ENCODE assay signal across 26 cellular contexts in genomic region chr2:163157411-163157810, GRCh38.
DNase-seq lines count a peak whose midpoint lies in the region; ATAC-seq and TF ChIP-seq lines count a peak whose summit lies in the region.
"Had no signal": no experiment of that assay in that cellular context is flagged by ENCODE, and none has a peak within 500 bp of the region (broad histone marks: within the 10 kb centered on the region; RNA-seq: fewer than 3 reads in every experiment).

No MANE protein-coding gene starts in this region.

- no peaks in the 10 kb centered on the region for H3K9me3 Mint-ChIP-seq in activated naive CD4-positive, alpha-beta T cell treated with anti-CD3 and anti-CD28 coated beads for 36 hours
- H3K9me3 Mint-ChIP-seq: stimulated activated naive CD8-positive, alpha-beta T cell treated with anti-CD3 and anti-CD28 coated beads, Interleukin-15, Interleukin-2, amounts not matched to agents 100 ng/mL and 50 ng/mL, for 24 hours; T-helper 2 cell treated with Interferon-gamma antibody and Interleukin-4, amounts not matched to agents 5 μg/mL and 100 μg/mL, for 36 hours; WTC11 had no signal

- H2AFZ ChIP-seq in mammary epithelial cell (ENCODE audit: low read depth, low read length): peak overlapping the region; percentile 42

- in situ Hi-C loops in mammary epithelial cell (cut with MboI; ENCODE audit: low sequenced_read_pairs in 2 of 2): loop anchor here (25.0 kb wide), 2 partner anchors 1305 to 1330 kb away; no protein-coding TSS in a partner anchor

- H3K36me3 ChIP-seq in mammary epithelial cell (ENCODE audit: insufficient read depth, low read length) (no peaks in the 10 kb centered on the region), thyroid gland (no peaks in the 10 kb centered on the region)
- H3K36me3 ChIP-seq: gastroesophageal sphincter, neutrophil, Peyer's patch, tibial artery had no signal

- ATAC-seq in GM18511 (IDR thresholded peaks at IDR 0.05; ENCODE audit: unreplicated experiment): no peak
- ATAC-seq: gastroesophageal sphincter, WTC11 had no signal

- H3K27me3 ChIP-seq in mammary epithelial cell (ENCODE audit: insufficient read depth, low read length) (no peaks in the 10 kb centered on the region), thyroid gland (no peaks in the 10 kb centered on the region)
- H3K27me3 ChIP-seq: gastroesophageal sphincter, neutrophil, Peyer's patch, tibial artery had no signal

- no peak overlapping the region for H3K4me3 ChIP-seq in mammary epithelial cell (replicated peaks in 1 of 3; ENCODE audit: insufficient read depth in 1 of 3, low read depth in 2 of 3, low read length in 3 of 3)
- no peak overlapping the region for H3K4me3 ChIP-seq in thyroid gland (replicated peaks in 1 of 3)
- H3K4me3 ChIP-seq: gastroesophageal sphincter, Peyer's patch, SK-N-MC, tibial artery had no signal

- H3K4me1 Mint-ChIP-seq in activated naive CD4-positive, alpha-beta T cell treated with anti-CD3 and anti-CD28 coated beads for 36 hours (ENCODE audit: low read depth): no peaks in the 10 kb centered on the region
- H3K4me1 Mint-ChIP-seq: B cell; central memory CD8-positive, alpha-beta T cell; WTC11 had no signal

- dilution Hi-C loops in mammary epithelial cell (cut with HindIII; ENCODE audit: low sequenced_read_pairs): no loop called here

- 75% methylated on average over 2 of the region's 2 CpGs for WGBS in mammary epithelial cell (ENCODE audit: low coverage, missing lambda C conversion rate)
- whole genome bisulfite sequencing in thyroid gland, 2 donors: 94 to 96% methylated on average over 2 of the region's 2 CpGs

- H3K4me3 Mint-ChIP-seq in activated naive CD4-positive, alpha-beta T cell treated with anti-CD3 and anti-CD28 coated beads for 36 hours: no peak overlapping the region
- H3K4me3 Mint-ChIP-seq: B cell; central memory CD8-positive, alpha-beta T cell; stimulated activated naive CD8-positive, alpha-beta T cell treated with anti-CD3 and anti-CD28 coated beads, Interleukin-15, Interleukin-2, amounts not matched to agents 100 ng/mL and 50 ng/mL, for 24 hours; T-helper 2 cell treated with Interferon-gamma antibody and Interleukin-4, amounts not matched to agents 5 μg/mL and 100 μg/mL, for 36 hours; WTC11 had no signal

- CTCF ChIA-PET in mammary epithelial cell (lab: Charles Lee; ENCODE audit: low non-redundant PET): interaction anchor here (0.5 kb wide), 1 partner anchor 19 kb away, joined by 3 read pairs; no protein-coding TSS in a partner anchor
- CTCF ChIA-PET in activated naive CD4-positive, alpha-beta T cell treated with anti-CD3 and anti-CD28 coated beads for 36 hours (lab: Charles Lee): no interaction called here

- H3K4me2 ChIP-seq in mammary epithelial cell (ENCODE audit: insufficient read depth, low read depth, low read length): no peak overlapping the region

- no TSS peak for BruUV-seq in mammary epithelial cell (replicated peaks; lab: Mats Ljungman, UMichigan)

- peaks cover 4% of the 10 kb centered on the region for H3K4me1 ChIP-seq in mammary epithelial cell (ENCODE audit: insufficient read depth, low read length)
- H3K4me1 ChIP-seq in thyroid gland: no peaks in the 10 kb centered on the region
- H3K4me1 ChIP-seq: gastroesophageal sphincter, Peyer's patch, tibial artery had no signal

- intact Hi-C loops in mammary epithelial cell (cut with micrococcal nuclease) (loop anchor here (5.0 kb wide), 2 partner anchors 1275 to 1340 kb away; no protein-coding TSS in a partner anchor), thyroid gland (cut with DNase I) (no loop called here)
- intact Hi-C loops in activated naive CD4-positive, alpha-beta T cell treated with anti-CD3 and anti-CD28 coated beads for 36 hours (cut with micrococcal nuclease): no loop called here

- H3K36me3 Mint-ChIP-seq in activated naive CD4-positive, alpha-beta T cell treated with anti-CD3 and anti-CD28 coated beads for 36 hours (ENCODE audit: low read depth): no peaks in the 10 kb centered on the region
- H3K36me3 Mint-ChIP-seq: WTC11 had no signal

- no peaks in the 10 kb centered on the region for H3K79me2 ChIP-seq in mammary epithelial cell (ENCODE audit: insufficient read depth, low read length)

- no peak overlapping the region for H3K9ac ChIP-seq in mammary epithelial cell (ENCODE audit: insufficient read depth, low read length)

- TF ChIP-seq CTCF in mammary epithelial cell (conservative IDR thresholded peaks at IDR 0.05 in 1 of 2, IDR thresholded peaks at IDR 0.05 in 1 of 2; ENCODE audit: extremely low read depth in 1 of 2, insufficient read depth in 1 of 2, low read depth in 1 of 2, low read length in 2 of 2): no peak
- no peak for TF ChIP-seq CTCF in thyroid gland (IDR thresholded peaks at IDR 0.05)

- H4K20me1 ChIP-seq in mammary epithelial cell (ENCODE audit: insufficient read depth, low read length): no peaks in the 10 kb centered on the region

- DNase-seq in LHCN-M2 (ENCODE audit: low read depth) (peak; percentile 21), mammary epithelial cell (peak; percentile 32), glomerular visceral epithelial cell (ENCODE audit: extremely low spot score) (peak; percentile 2), thyroid gland (no peak)
- DNase-seq in stimulated activated CD4-positive, alpha-beta T cell treated with anti-CD3 and anti-CD28 coated beads, Interleukin-15, amount 100 ng/mL, for 24 hours: no peak
- no peak for DNase-seq in activated naive CD4-positive, alpha-beta T cell treated with anti-CD3 and anti-CD28 coated beads for 36 hours
- DNase-seq: activated CD4-positive, alpha-beta T cell treated with anti-CD3 and anti-CD28 coated beads, Interleukin-2, amount 50 U/mL, for 4 hours; activated effector memory CD4-positive, alpha-beta T cell treated with anti-CD3 and anti-CD28 coated beads, Interleukin-2, amount 50 U/mL, for 16 hours; amniotic stem cell; Karpas-422; NCI-H1105; NCI-H2081 treated with DMSO at 0.1 percent for 48 hours; NCI-H510A; NK-92 treated with Interleukin-12 subunit alpha and Interleukin-12 subunit beta, amount 100 ng/mL, for 24 hours; Peyer's patch; stimulated activated CD4-positive, alpha-beta T cell treated with anti-CD3 and anti-CD28 coated beads, Interleukin-4, amount 100 ng/mL, for 4 hours; tibial artery had no signal

- no peaks in the 10 kb centered on the region for H3K27me3 Mint-ChIP-seq in activated naive CD4-positive, alpha-beta T cell treated with anti-CD3 and anti-CD28 coated beads for 36 hours (ENCODE audit: low read depth)
- H3K27me3 Mint-ChIP-seq: B cell; central memory CD8-positive, alpha-beta T cell; stimulated activated naive CD8-positive, alpha-beta T cell treated with anti-CD3 and anti-CD28 coated beads, Interleukin-15, Interleukin-2, amounts not matched to agents 100 ng/mL and 50 ng/mL, for 24 hours had no signal

- no peak for TF ChIP-seq POLR2A in thyroid gland (IDR thresholded peaks at IDR 0.05)

- no peak overlapping the region for H3K27ac Mint-ChIP-seq in activated naive CD4-positive, alpha-beta T cell treated with anti-CD3 and anti-CD28 coated beads for 36 hours
- H3K27ac Mint-ChIP-seq: B cell; stimulated activated naive CD8-positive, alpha-beta T cell treated with anti-CD3 and anti-CD28 coated beads, Interleukin-15, Interleukin-2, amounts not matched to agents 100 ng/mL and 50 ng/mL, for 24 hours; T-helper 2 cell treated with Interferon-gamma antibody and Interleukin-4, amounts not matched to agents 5 μg/mL and 100 μg/mL, for 36 hours; WTC11 had no signal

- H3K9me3 ChIP-seq in mammary epithelial cell (replicated peaks; ENCODE audit: insufficient read depth, low read length): no peaks in the 10 kb centered on the region
- no peaks in the 10 kb centered on the region for H3K9me3 ChIP-seq in thyroid gland
- H3K9me3 ChIP-seq: gastroesophageal sphincter, neutrophil, Peyer's patch, tibial artery had no signal

- no peak overlapping the region for H3K27ac ChIP-seq in mammary epithelial cell (ENCODE audit: insufficient read depth, low read depth, low read length)
- no peak overlapping the region for H3K27ac ChIP-seq in thyroid gland
- H3K27ac ChIP-seq: gastroesophageal sphincter, neutrophil, Peyer's patch, SK-N-MC, tibial artery had no signal

Comparison
In these comparisons a context has a peak if more than half of its experiments do, and no peak if none do; other contexts are left out.
1. DNase-seq: peak in LHCN-M2 (single experiment), mammary epithelial cell (single experiment) and glomerular visceral epithelial cell (single experiment); none in thyroid gland (0 of 2), stimulated activated CD4-positive, alpha-beta T cell treated with anti-CD3 and anti-CD28 coated beads, Interleukin-15, amount 100 ng/mL, for 24 hours (single experiment) and activated naive CD4-positive, alpha-beta T cell treated with anti-CD3 and anti-CD28 coated beads for 36 hours (single experiment).